Comparison of ENCODE assay signal across 16 cellular contexts in genomic region chr15:57782731-57783130, GRCh38.
"Had no signal": no experiment of that assay in that cellular context is flagged by ENCODE, and none has a peak within 500 bp of the region (broad histone marks: within the 10 kb centered on the region; RNA-seq: fewer than 3 reads in every experiment).

No MANE protein-coding gene starts in this region.

- H3K36me3 ChIP-seq: left lung, ovary, prostate gland, tibial artery had no signal

- DNase-seq: activated CD4-positive, alpha-beta T cell treated with anti-CD3 and anti-CD28 coated beads, Interleukin-2, amount 50 U/mL, for 1 hour; activated CD8-positive, alpha-beta T cell treated with anti-CD3 and anti-CD28 coated beads, Interleukin-2, amount 10 ng/mL, durations not matched to agents 7 days and 5 days; activated gamma-delta T cell treated with Interleukin-2 at 50 U/mL for 16 hours; activated T-cell treated with anti-CD3 and anti-CD28 coated beads, Interleukin-2, amount 50 U/mL, for 1 hour; anterior cingulate cortex; effector CD4-positive, alpha-beta T cell; foreskin keratinocyte; kidney glomerular epithelial cell; left lung; natural killer cell; ovary; stimulated activated CD4-positive, alpha-beta T cell treated with anti-CD3 and anti-CD28 coated beads, Interleukin-12 subunit alpha, Interleukin-12 subunit beta, amount 100 ng/mL, for 4 hours; tibial artery had no signal

- H3K4me1 ChIP-seq: left lung, prostate gland had no signal

- H3K27ac ChIP-seq: left lung, ovary, prostate gland, tibial artery, VCaP had no signal

- H3K27me3 ChIP-seq: foreskin keratinocyte, left lung, ovary, tibial artery had no signal

- H3K4me3 ChIP-seq: left lung, ovary, prostate gland, tibial artery had no signal

- H3K9me3 ChIP-seq: left lung, ovary, prostate gland, tibial artery had no signal

- ATAC-seq: activated CD4-positive, CD25-positive, alpha-beta regulatory T cell treated with anti-CD3 and anti-CD28 coated beads, Interleukin-2, amount 50 U/mL, for 24 hours; activated CD8-positive, alpha-beta T cell treated with anti-CD3 and anti-CD28 coated beads, Interleukin-2, amount 10 ng/mL, durations not matched to agents 7 days and 5 days; foreskin keratinocyte; left lung; natural killer cell had no signal
